8 cellular contexts compared by ENCODE assay signal in genomic region chr3:187319699-187320302, GRCh38. TPM values are rescaled to one million over a fixed set of nuclear protein-coding genes. Genes with fewer than 3 reads are reported as not detected.
DNase-seq lines count a peak whose midpoint lies in the region; ATAC-seq and TF ChIP-seq lines count a peak whose summit lies in the region.

No MANE protein-coding gene starts in this region.

- intact Hi-C loops in right cardiac atrium (cut with DNase I) (loop anchor here (1.0 to 10.0 kb wide), 5 partner anchors 98 to 395 kb away; no protein-coding TSS in a partner anchor), sigmoid colon (cut with DNase I) (loop anchor here (1.0 to 2.0 kb wide), 3 partner anchors 99 to 394 kb away; no protein-coding TSS in a partner anchor)

- in situ Hi-C loops in KBM-7 (cut with MboI; ENCODE audit: low pct_unique_long_range_greater_than_20kb, low sequenced_read_pairs) = loop anchor here (10.0 kb wide), 2 partner anchors 355 to 375 kb away; partner anchors contain the start of gene SST

- H3K27me3 ChIP-seq in right cardiac atrium (ENCODE audit: control insufficient read depth, insufficient read depth) = no peaks in the 10 kb centered on the region
- no peaks in the 10 kb centered on the region for H3K27me3 ChIP-seq in sigmoid colon

- no peak for TF ChIP-seq POLR2A in sigmoid colon (IDR thresholded peaks at IDR 0.05)

- peak; percentile 70 to 98 (median 90) for TF ChIP-seq CTCF in sigmoid colon (IDR thresholded peaks at IDR 0.05)

- H3K36me3 ChIP-seq in sigmoid colon = no peaks in the 10 kb centered on the region

- ATAC-seq in GM21447 (IDR thresholded peaks at IDR 0.05; ENCODE audit: unreplicated experiment) (peak; percentile 93), SK-N-SH treated with all-trans-retinoic acid at 6 μM for 48 hours (peak; percentile 91), right cardiac atrium (peak; percentile 93 to 95), HG02763 (IDR thresholded peaks at IDR 0.05; ENCODE audit: unreplicated experiment) (no peak)

- WGBS in right cardiac atrium = 26% methylated on average over 7 of the region's 7 CpGs
- WGBS in sigmoid colon, 2 donors = 18 to 31% methylated on average over 7 of the region's 7 CpGs

- TF ChIP-seq EP300 in sigmoid colon (IDR thresholded peaks at IDR 0.05) = no peak

- H3K4me3 ChIP-seq in right cardiac atrium (ENCODE audit: low read length) = no peak overlapping the region
- no peak overlapping the region for H3K4me3 ChIP-seq in sigmoid colon

- H3K27ac ChIP-seq in right cardiac atrium (ENCODE audit: low read length) (no peak overlapping the region), sigmoid colon (no peak overlapping the region)

- DNase-seq in ELR (ENCODE audit: low read depth) = peak; percentile 82
- peak; percentile 85 for DNase-seq in KBM-7
- DNase-seq in amniotic epithelial cell (ENCODE audit: low read depth) = peak; percentile 62
- peak; percentile 75 to 87 (median 80) for DNase-seq in right cardiac atrium
- peak; percentile 81 for DNase-seq in sigmoid colon

- no peaks in the 10 kb centered on the region for H3K4me1 ChIP-seq in right cardiac atrium (ENCODE audit: control insufficient read depth, insufficient read depth, low read length)
- H3K4me1 ChIP-seq in sigmoid colon = peaks cover 0 to 15% (median 10%) of the 10 kb centered on the region in 4 donors

- H3K9me3 ChIP-seq in right cardiac atrium (ENCODE audit: control insufficient read depth, low read length) (no peaks in the 10 kb centered on the region), sigmoid colon (no peaks in the 10 kb centered on the region)

TF ChIP-seq in SK-N-SH treated with all-trans-retinoic acid at 6 μM for 48 hours, 23 proteins besides CTCF, POLR2A, EP300 and RAD21:
- TF ChIP-seq CREB5 (CRISPR knock-in tag; IDR thresholded peaks at IDR 0.05; ENCODE audit: low read depth) = no peak
- TF ChIP-seq BACH2 (CRISPR knock-in tag; IDR thresholded peaks at IDR 0.05; ENCODE audit: borderline replicate concordance) = no peak
- no peak for TF ChIP-seq ZC3H10 (CRISPR knock-in tag; IDR thresholded peaks at IDR 0.05)
- no peak for TF ChIP-seq RARB (CRISPR knock-in tag; IDR thresholded peaks at IDR 0.05)
- no peak for TF ChIP-seq ZNF70 (CRISPR knock-in tag; IDR thresholded peaks at IDR 0.05)
- no peak for TF ChIP-seq OSR1 (CRISPR knock-in tag; IDR thresholded peaks at IDR 0.05)
- TF ChIP-seq ESRRG (CRISPR knock-in tag; IDR thresholded peaks at IDR 0.05) = no peak
- TF ChIP-seq TOX (CRISPR knock-in tag; IDR thresholded peaks at IDR 0.05; ENCODE audit: borderline replicate concordance) = no peak
- no peak for TF ChIP-seq CSRNP3 (CRISPR knock-in tag; IDR thresholded peaks at IDR 0.05)
- no peak for TF ChIP-seq ZNF8 (CRISPR knock-in tag; IDR thresholded peaks at IDR 0.05)
TF ChIP-seq in SK-N-SH treated with all-trans-retinoic acid at 6 μM for 48 hours: peak in this region for 0.

RNA-seq across cellular contexts. Expression of gene MASP1, which starts 28.3 kb away (rescaled TPM):
- total RNA-seq in right cardiac atrium = 10 to 100 TPM; 21.0 to 56.3 (median 30.2) TPM
- 21.2 TPM for polyA plus RNA-seq in right cardiac atrium
- 100 to 1,000 TPM in 3 of 4 donors, 10 to 100 TPM in 1; 93.5 to 236 (median 153) TPM for total RNA-seq in sigmoid colon
- polyA plus RNA-seq in sigmoid colon = 10 to 100 TPM in 1 of 3 donors, 1 to 10 TPM in 1, under 1 TPM in 1; 0.69 to 14.2 (median 1.2) TPM

RNA-seq across cellular contexts. Expression of gene RTP4, which starts 48.4 kb away (rescaled TPM):
- total RNA-seq in right cardiac atrium = 1 to 10 TPM; 1.3 to 2.5 (median 1.9) TPM
- polyA plus RNA-seq in right cardiac atrium = 1.9 TPM
- total RNA-seq in sigmoid colon = 10 to 100 TPM in 1 of 4 donors, 1 to 10 TPM in 3; 5.7 to 10.2 (median 7.0) TPM
- 10 to 100 TPM in 1 of 3 donors, 1 to 10 TPM in 2; 7.8 to 11.2 (median 7.9) TPM for polyA plus RNA-seq in sigmoid colon
